18 cellular contexts compared by ENCODE assay signal in genomic region chr1:117631361-117631760, GRCh38. TPM values are rescaled to one million over a fixed set of nuclear protein-coding genes. Genes with fewer than 3 reads are reported as not detected.
DNase-seq lines count a peak whose midpoint lies in the region; ATAC-seq and TF ChIP-seq lines count a peak whose summit lies in the region.
"Had no signal": no experiment of that assay in that cellular context is flagged by ENCODE, and none has a peak within 500 bp of the region (broad histone marks: within the 10 kb centered on the region; RNA-seq: fewer than 3 reads in every experiment).

No MANE protein-coding gene starts in this region.

- no peak overlapping the region for H2AFZ ChIP-seq in PC-3 (ENCODE audit: low read length)

- no peaks in the 10 kb centered on the region for H3K9me3 Mint-ChIP-seq in activated CD4-positive, alpha-beta T cell treated with anti-CD3 and anti-CD28 coated beads, Interleukin-2, amount 10 ng/mL, durations not matched to agents 24 days and 14 days

- CTCF ChIA-PET in PC-3 (lab: Charles Lee): no interaction called here

- peak; percentile 74 for DNase-seq in COLO668 (lab: John Stamatoyannopoulos, UW; ENCODE audit: unreplicated experiment)
- peak; percentile 76 for DNase-seq in PC-3
- DNase-seq in lung (ENCODE audit: low spot score): peak; percentile 68
- DNase-seq in BE2C: no peak
- no peak for DNase-seq in stimulated activated CD4-positive, alpha-beta T cell treated with anti-CD3 and anti-CD28 coated beads, Interleukin-12 subunit alpha, Interleukin-12 subunit beta, amount 100 ng/mL, for 4 hours
- DNase-seq in activated CD4-positive, alpha-beta T cell treated with anti-CD3 and anti-CD28 coated beads, Interleukin-2, amount 10 ng/mL, durations not matched to agents 24 days and 14 days: no peak
- DNase-seq: activated naive CD4-positive, alpha-beta T cell treated with Interleukin-2 at 50 U/mL for 16 hours; hippocampal formation; kidney glomerular epithelial cell; NCI-H524; nucleus accumbens; OCI-M1; stimulated activated CD4-positive, alpha-beta T cell treated with anti-CD3 and anti-CD28 coated beads, Interleukin-2, amount 100 ng/mL, for 48 hours had no signal

- no peak overlapping the region for H3K27ac Mint-ChIP-seq in activated CD4-positive, alpha-beta T cell treated with anti-CD3 and anti-CD28 coated beads, Interleukin-2, amount 10 ng/mL, durations not matched to agents 24 days and 14 days

- no peaks in the 10 kb centered on the region for H3K79me2 ChIP-seq in PC-3 (ENCODE audit: low read length)

- H3K36me3 ChIP-seq in PC-3 (ENCODE audit: low read depth, low read length) (no peaks in the 10 kb centered on the region), lung (ENCODE audit: control insufficient read depth in 2 of 2, insufficient read depth in 2 of 2, low read length in 2 of 2) (no peaks in the 10 kb centered on the region), BE2C (no peaks in the 10 kb centered on the region)
- H3K36me3 ChIP-seq: ascending aorta, suprapubic skin had no signal

- no TSS peak for BruUV-seq in PC-3 (replicated peaks; lab: Mats Ljungman, UMichigan)

- H3F3A ChIP-seq in PC-3 (ENCODE audit: low read length, unreplicated experiment): peaks cover 6% of the 10 kb centered on the region

- H3K9me2 ChIP-seq in PC-3 (replicated peaks; ENCODE audit: low read length): no peaks in the 10 kb centered on the region

- H3K4me2 ChIP-seq in PC-3 (ENCODE audit: low read length): peak overlapping the region; percentile 68

- H3K4me3 Mint-ChIP-seq in activated CD4-positive, alpha-beta T cell treated with anti-CD3 and anti-CD28 coated beads, Interleukin-2, amount 10 ng/mL, durations not matched to agents 24 days and 14 days: no peak overlapping the region

- ATAC-seq in HG02678 (IDR thresholded peaks at IDR 0.05; ENCODE audit: unreplicated experiment) (peak; percentile 39), PC-3 (peak; percentile 65), lung (ENCODE audit: insufficient read depth, low FRiP score) (peak; percentile 25), HG02571 (IDR thresholded peaks at IDR 0.05; ENCODE audit: unreplicated experiment) (no peak)

- peaks cover 13% of the 10 kb centered on the region for H3K36me3 Mint-ChIP-seq in activated CD4-positive, alpha-beta T cell treated with anti-CD3 and anti-CD28 coated beads, Interleukin-2, amount 10 ng/mL, durations not matched to agents 24 days and 14 days (ENCODE audit: low read depth)

- 52 to 62% methylated on average over 4 of the region's 4 CpGs for WGBS in lung, 2 donors

- no peaks in the 10 kb centered on the region for H3K9me3 ChIP-seq in PC-3 (ENCODE audit: low read length)
- H3K9me3 ChIP-seq in lung (ENCODE audit: control insufficient read depth in 2 of 2, insufficient read depth in 1 of 2, low read length in 1 of 2): no peaks in the 10 kb centered on the region
- H3K9me3 ChIP-seq in BE2C: no peaks in the 10 kb centered on the region
- H3K9me3 ChIP-seq: ascending aorta, suprapubic skin had no signal

- intact Hi-C loops in PC-3 (cut with micrococcal nuclease): no loop called here
- intact Hi-C loops in activated CD4-positive, alpha-beta T cell treated with anti-CD3 and anti-CD28 coated beads, Interleukin-2, amount 10 ng/mL, durations not matched to agents 24 days and 14 days (cut with micrococcal nuclease): no loop called here

- H3K9ac ChIP-seq in PC-3 (ENCODE audit: low read length): peak overlapping the region; percentile 44; the same call in 1 of the 2 replicates

- H3K27me3 Mint-ChIP-seq in activated CD4-positive, alpha-beta T cell treated with anti-CD3 and anti-CD28 coated beads, Interleukin-2, amount 10 ng/mL, durations not matched to agents 24 days and 14 days: peaks cover 17% of the 10 kb centered on the region

- peaks cover 67% of the 10 kb centered on the region for H3K4me1 ChIP-seq in PC-3 (ENCODE audit: insufficient read depth, low read length)
- H3K4me1 ChIP-seq in lung (ENCODE audit: control insufficient read depth in 2 of 2, insufficient read depth in 2 of 2, low read length in 2 of 2): peaks cover 0 to 3% of the 10 kb centered on the region in 2 donors
- H3K4me1 ChIP-seq in BE2C: no peaks in the 10 kb centered on the region
- H3K4me1 ChIP-seq: suprapubic skin had no signal

- H3K4me3 ChIP-seq in PC-3 (ENCODE audit: low read length) (peak overlapping the region; percentile 30; the same call in 1 of the 2 replicates), lung (no peak overlapping the region), BE2C (ENCODE audit: low read depth, low read length) (no peak overlapping the region)
- H3K4me3 ChIP-seq: ascending aorta, suprapubic skin had no signal

- H3K27ac ChIP-seq in PC-3 (ENCODE audit: low read length): peak overlapping the region; percentile 88
- peak overlapping the region in 1 of 2 donors; percentile 71 for H3K27ac ChIP-seq in lung (ENCODE audit: low read depth in 1 of 2, low read length in 1 of 2)
- H3K27ac ChIP-seq: ascending aorta, suprapubic skin had no signal

- POLR2A ChIA-PET in PC-3 (lab: Charles Lee; ENCODE audit: unreplicated experiment): no interaction called here

- TF ChIP-seq CTCF in PC-3 (conservative IDR thresholded peaks at IDR 0.05; ENCODE audit: low read depth, low read length): no peak
- TF ChIP-seq CTCF in lung (IDR thresholded peaks at IDR 0.05; ENCODE audit: control extremely low read depth, extremely low read depth): no peak
- no peak for TF ChIP-seq CTCF in BE2C (IDR thresholded peaks at IDR 0.05; ENCODE audit: low read depth, low read length)

- no peaks in the 10 kb centered on the region for H3K27me3 ChIP-seq in PC-3 (ENCODE audit: low read length)
- H3K27me3 ChIP-seq in lung (ENCODE audit: control insufficient read depth, insufficient read depth): no peaks in the 10 kb centered on the region
- peaks cover 19% of the 10 kb centered on the region for H3K27me3 ChIP-seq in BE2C
- H3K27me3 ChIP-seq: ascending aorta, suprapubic skin had no signal

- H3K4me1 Mint-ChIP-seq in activated CD4-positive, alpha-beta T cell treated with anti-CD3 and anti-CD28 coated beads, Interleukin-2, amount 10 ng/mL, durations not matched to agents 24 days and 14 days: peaks cover 30% of the 10 kb centered on the region

- H4K20me1 ChIP-seq in PC-3 (ENCODE audit: low read length): no peaks in the 10 kb centered on the region

RNA-seq across cellular contexts. Expression of gene TENT5C, which starts 25.5 kb away (rescaled TPM):
- total RNA-seq in PC-3 (2014; rRNA removed) (2.2 and 2.4 TPM in 2 replicates), lung (10 to 100 TPM; 30.1 to 39.0 TPM)
- 1 to 10 TPM; 2.7 to 5.0 TPM for polyA plus RNA-seq in lung
- polyA plus RNA-seq in BE2C (2012; ENCODE audit: insufficient read depth, insufficient read length, low read depth): not detected
- total RNA-seq in activated CD4-positive, alpha-beta T cell treated with anti-CD3 and anti-CD28 coated beads, Interleukin-2, amount 10 ng/mL, durations not matched to agents 24 days and 14 days: 3.1 and 3.5 TPM in 2 replicates
- total RNA-seq: LHCN-M2 had no signal

Comparison
In these comparisons a context has a peak if more than half of its experiments do, and no peak if none do; other contexts are left out.
1. DNase-seq: peak in COLO668 (single experiment), PC-3 (single experiment) and lung (single experiment); none in BE2C (single experiment), stimulated activated CD4-positive, alpha-beta T cell treated with anti-CD3 and anti-CD28 coated beads, Interleukin-12 subunit alpha, Interleukin-12 subunit beta, amount 100 ng/mL, for 4 hours (single experiment) and activated CD4-positive, alpha-beta T cell treated with anti-CD3 and anti-CD28 coated beads, Interleukin-2, amount 10 ng/mL, durations not matched to agents 24 days and 14 days (single experiment).